13 cellular contexts compared by ENCODE assay signal in the genomic region with DNA sequence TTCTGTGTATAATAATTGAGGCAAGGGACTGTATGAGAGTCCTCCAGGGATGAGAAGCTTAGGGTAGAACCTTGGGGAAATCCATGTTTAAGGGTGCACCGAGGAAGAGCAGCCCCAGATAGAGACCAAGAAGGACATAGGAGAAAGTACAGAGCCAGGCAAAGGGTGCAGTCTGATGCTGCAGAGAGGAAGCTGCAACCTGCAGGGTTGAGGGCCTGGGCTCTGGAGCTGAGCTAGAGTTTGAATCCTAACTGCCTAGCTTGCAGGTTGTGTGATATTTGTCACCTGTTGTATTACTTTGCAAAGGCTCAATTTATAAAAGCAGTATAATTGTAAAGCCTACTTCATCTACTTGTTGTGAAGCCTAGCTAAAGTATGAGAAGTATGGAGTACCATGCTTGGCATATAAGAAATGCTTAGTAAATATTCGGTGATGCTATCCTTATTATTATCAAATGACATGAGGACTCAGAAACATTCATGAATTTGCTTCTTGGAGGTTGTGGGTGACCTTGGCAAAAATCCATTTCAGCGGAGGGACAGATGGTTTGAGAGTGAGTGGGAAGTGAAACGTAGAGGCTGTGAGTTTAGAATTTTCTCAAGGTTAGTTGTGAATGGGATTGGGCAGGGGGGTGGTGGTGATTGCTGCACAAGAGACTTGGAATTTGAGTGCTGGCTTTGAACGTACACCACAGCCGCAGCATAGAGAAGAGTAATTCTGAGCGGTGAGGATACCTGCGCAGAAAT. TPM values are rescaled to one million over a fixed set of nuclear protein-coding genes. Genes with fewer than 3 reads are reported as not detected.
DNase-seq lines count a peak whose midpoint lies in the region; ATAC-seq lines count a peak whose summit lies in the region.
"Had no signal": no experiment of that assay in that cellular context is flagged by ENCODE, and none has a peak within 500 bp of the region (broad histone marks: within the 10 kb centered on the region; RNA-seq: fewer than 3 reads in every experiment).

No MANE protein-coding gene starts in this region.

- no peak overlapping the region for H3K4me3 ChIP-seq in HAP-1
- no peak overlapping the region for H3K4me3 ChIP-seq in MG63
- H3K4me3 ChIP-seq: SJSA1, skin epidermis had no signal

- H3K9me3 ChIP-seq in HAP-1 (0 out of 2 replicates have a peak, but pooled peaks cover 3% of the 10 kb centered on the region), MG63 (no peaks in the 10 kb centered on the region)
- H3K9me3 ChIP-seq: SJSA1 had no signal

- H3K4me1 ChIP-seq in HAP-1, result peaks cover 12% of the 10 kb centered on the region

- ATAC-seq in GM18498 (IDR thresholded peaks at IDR 0.05; ENCODE audit: unreplicated experiment), result peak; percentile 40
- ATAC-seq in GM21515 (IDR thresholded peaks at IDR 0.05; ENCODE audit: unreplicated experiment), result peak; percentile 50
- peak; percentile 48 for ATAC-seq in HG03442 (IDR thresholded peaks at IDR 0.05; ENCODE audit: unreplicated experiment)

- no peak for DNase-seq in immature natural killer cell
- DNase-seq in HAP-1 (ENCODE audit: low spot score in 2 of 2), result no peak
- DNase-seq in NCI-H2227 treated with DMSO at 0.1 percent for 48 hours (lab: John Stamatoyannopoulos, UW), result no peak
- DNase-seq in NCI-H1092 treated with DMSO at 0.1 percent for 48 hours (lab: John Stamatoyannopoulos, UW), result no peak
- DNase-seq in MG63, result no peak
- DNase-seq: activated CD4-positive, alpha-beta T cell treated with anti-CD3 and anti-CD28 coated beads, Interleukin-2, amount 50 U/mL, for 4 hours; DMS153; IMR-90 had no signal

- in situ Hi-C loops in HAP-1 (cut with MboI; ENCODE audit: low sequenced_read_pairs), result no loop called here

- H3K4me3 Mint-ChIP-seq in immature natural killer cell, result peak overlapping the region in 4 of 5 donors; percentile 17 to 57 (median 30)

- H3K27ac Mint-ChIP-seq in immature natural killer cell, result peak overlapping the region; percentile 15 to 85 (median 62)

- H3K9me3 Mint-ChIP-seq in immature natural killer cell, result peaks cover 0 to 3% (median 0%) of the 10 kb centered on the region in 6 donors

- H3K36me3 Mint-ChIP-seq in immature natural killer cell, result peaks cover 0 to 12% (median 6%) of the 10 kb centered on the region in 3 donors

- no peaks in the 10 kb centered on the region for H3K27me3 Mint-ChIP-seq in immature natural killer cell (ENCODE audit: low read depth in 3 of 3)

- H3K27me3 ChIP-seq in HAP-1 (ENCODE audit: low read depth) (no peaks in the 10 kb centered on the region), MG63 (no peaks in the 10 kb centered on the region)
- H3K27me3 ChIP-seq: SJSA1 had no signal

- peaks cover 86 to 94% of the 10 kb centered on the region in 2 donors for H3K4me1 Mint-ChIP-seq in immature natural killer cell

- H3K36me3 ChIP-seq in HAP-1 (replicated peaks) (no peaks in the 10 kb centered on the region), MG63 (no peaks in the 10 kb centered on the region)
- H3K36me3 ChIP-seq: SJSA1 had no signal

RNA-seq across cellular contexts. Expression of a gene that starts 43.8 kb away (rescaled TPM):
- 10 to 100 TPM; 56.8 to 85.5 (median 78.9) TPM for polyA plus RNA-seq in immature natural killer cell
- 6.2 and 9.6 TPM in 2 replicates for total RNA-seq in MG63 (2014; rRNA removed; shearing (Covaris generic); ENCODE audit: low replicate concordance)
